ENCODE assay signal across 8 cellular contexts in genomic region chr18:46073474-46074331, GRCh38. TPM values are rescaled to one million over a fixed set of nuclear protein-coding genes. Genes with fewer than 3 reads are reported as not detected.
DNase-seq lines count a peak whose midpoint lies in the region; ATAC-seq and TF ChIP-seq lines count a peak whose summit lies in the region.

No MANE protein-coding gene starts in this region.

- no peak overlapping the region for H3K4me3 Mint-ChIP-seq in activated CD8-positive, alpha-beta T cell treated with anti-CD3 and anti-CD28 coated beads for 36 hours
- peak overlapping the region in 9 of 10 donors; percentile 27 to 91 (median 74) for H3K4me3 Mint-ChIP-seq in naive thymus-derived CD8-positive, alpha-beta T cell

- no peaks in the 10 kb centered on the region for H3K9me3 Mint-ChIP-seq in activated CD8-positive, alpha-beta T cell treated with anti-CD3 and anti-CD28 coated beads for 36 hours
- H3K9me3 Mint-ChIP-seq in naive thymus-derived CD8-positive, alpha-beta T cell: no peaks in the 10 kb centered on the region

- H3K4me1 Mint-ChIP-seq in activated CD8-positive, alpha-beta T cell treated with anti-CD3 and anti-CD28 coated beads for 36 hours (ENCODE audit: low read depth): peaks cover 39% of the 10 kb centered on the region
- peaks cover 10 to 47% (median 41%) of the 10 kb centered on the region in 4 donors for H3K4me1 Mint-ChIP-seq in naive thymus-derived CD8-positive, alpha-beta T cell

- CTCF ChIA-PET in HEK293 (lab: Yijun Ruan, JAX): interaction anchor here (0.5 to 3.7 kb wide), 60 partner anchors 9 to 797 kb away, joined by 3 to 48 read pairs (median 5); partner anchors contain the start of genes ATP5F1A and SLC14A1
- CTCF ChIA-PET in activated CD8-positive, alpha-beta T cell treated with anti-CD3 and anti-CD28 coated beads for 36 hours (lab: Charles Lee): interaction anchor here (0.6 to 3.8 kb wide), 69 partner anchors 9 to 408 kb away, joined by 3 to 51 read pairs (median 5); partner anchors contain the start of genes SIGLEC15 and SLC14A1

- H3K4me3 ChIP-seq in HEK293 (ENCODE audit: low read depth, low read length) (no peak overlapping the region), esophagus muscularis mucosa (no peak overlapping the region), vagina (no peak overlapping the region)

- H3K9me3 ChIP-seq in HEK293 (ENCODE audit: control insufficient read depth, insufficient read depth, low read depth, low read length) (no peaks in the 10 kb centered on the region), esophagus muscularis mucosa (no peaks in the 10 kb centered on the region), vagina (no peaks in the 10 kb centered on the region)

- H3K36me3 ChIP-seq in HEK293 (ENCODE audit: control insufficient read depth in 2 of 2, insufficient read depth in 1 of 2, low read length in 2 of 2): peaks cover under 1 to 3% of the 10 kb centered on the region in 2 experiments; a peak in 2 of 3 replicates
- H3K36me3 ChIP-seq in esophagus muscularis mucosa: peaks cover 0 to 13% (median 6%) of the 10 kb centered on the region in 4 donors
- no peaks in the 10 kb centered on the region for H3K36me3 ChIP-seq in vagina

- intact Hi-C loops in activated CD8-positive, alpha-beta T cell treated with anti-CD3 and anti-CD28 coated beads for 36 hours (cut with micrococcal nuclease): loop anchor here (2.0 to 10.0 kb wide), 5 partner anchors 99 to 409 kb away; no protein-coding TSS in a partner anchor
- intact Hi-C loops in esophagus muscularis mucosa (cut with DNase I): loop anchor here (2.0 to 10.0 kb wide), 3 partner anchors 46 to 409 kb away; partner anchors contain the start of gene EPG5
- intact Hi-C loops in vagina (cut with DNase I): loop anchor here (10.0 kb wide), 1 partner anchor 389 kb away; no protein-coding TSS in a partner anchor

- peak; percentile 65 for ATAC-seq in activated CD8-positive, alpha-beta T cell treated with anti-CD3 and anti-CD28 coated beads for 36 hours
- ATAC-seq in naive thymus-derived CD8-positive, alpha-beta T cell: peak; percentile 51 to 62
- no peak for ATAC-seq in HG03439 (IDR thresholded peaks at IDR 0.05; ENCODE audit: unreplicated experiment)

- WGBS in esophagus muscularis mucosa: 25% methylated on average over 9 of the region's 9 CpGs

- H3K27me3 Mint-ChIP-seq in activated CD8-positive, alpha-beta T cell treated with anti-CD3 and anti-CD28 coated beads for 36 hours: no peaks in the 10 kb centered on the region
- no peaks in the 10 kb centered on the region for H3K27me3 Mint-ChIP-seq in naive thymus-derived CD8-positive, alpha-beta T cell

- H3K27me3 ChIP-seq in esophagus muscularis mucosa (no peaks in the 10 kb centered on the region), vagina (no peaks in the 10 kb centered on the region)

- TF ChIP-seq POLR2A in esophagus muscularis mucosa (IDR thresholded peaks at IDR 0.05; ENCODE audit: low read depth): no peak
- TF ChIP-seq POLR2A in vagina (IDR thresholded peaks at IDR 0.05): no peak

- H3K27ac Mint-ChIP-seq in activated CD8-positive, alpha-beta T cell treated with anti-CD3 and anti-CD28 coated beads for 36 hours: peak overlapping the region; percentile 20
- H3K27ac Mint-ChIP-seq in naive thymus-derived CD8-positive, alpha-beta T cell: peak overlapping the region in 2 of 10 donors; percentile 44 to 63

- H3K4me1 ChIP-seq in HEK293 (ENCODE audit: control insufficient read depth, insufficient read depth, low read length) (no peaks in the 10 kb centered on the region), esophagus muscularis mucosa (peaks cover 14 to 41% (median 34%) of the 10 kb centered on the region in 4 donors), vagina (peaks cover 23% of the 10 kb centered on the region)

- peak; percentile 87 for DNase-seq in DMS 273 (lab: John Stamatoyannopoulos, UW; ENCODE audit: unreplicated experiment)
- peak; percentile 85 for DNase-seq in NCI-H69 (lab: John Stamatoyannopoulos, UW)
- peak; percentile 70 for DNase-seq in activated CD8-positive, alpha-beta T cell treated with anti-CD3 and anti-CD28 coated beads for 36 hours
- DNase-seq in esophagus muscularis mucosa (ENCODE audit: extremely low spot score): peak; percentile 93
- peak in 9 of 10 donors; percentile 28 to 80 (median 55) for DNase-seq in naive thymus-derived CD8-positive, alpha-beta T cell
- no peak for DNase-seq in vagina (ENCODE audit: extremely low spot score in 2 of 2)

- H3K36me3 Mint-ChIP-seq in activated CD8-positive, alpha-beta T cell treated with anti-CD3 and anti-CD28 coated beads for 36 hours (ENCODE audit: low read depth): peaks cover 6% of the 10 kb centered on the region
- peaks cover 0 to 6% (median 0%) of the 10 kb centered on the region in 3 donors for H3K36me3 Mint-ChIP-seq in naive thymus-derived CD8-positive, alpha-beta T cell

- POLR2A ChIA-PET in HEK293 (lab: Yijun Ruan, JAX): interaction anchor here (0.5 to 1.1 kb wide), 4 partner anchors 24 to 110 kb away, joined by 3 read pairs; partner anchors contain the start of gene ATP5F1A
- POLR2A ChIA-PET in activated CD8-positive, alpha-beta T cell treated with anti-CD3 and anti-CD28 coated beads for 36 hours (lab: Charles Lee): interaction anchor here (0.6 to 2.2 kb wide), 11 partner anchors 9 to 403 kb away, joined by 3 to 7 read pairs (median 3); no protein-coding TSS in a partner anchor
- POLR2A ChIA-PET in naive thymus-derived CD8-positive, alpha-beta T cell (lab: Charles Lee): interaction anchor here (1.3 to 1.6 kb wide), 2 partner anchors 12 to 111 kb away, joined by 3 to 5 read pairs; no protein-coding TSS in a partner anchor

- H3K27ac ChIP-seq in HEK293 (ENCODE audit: extremely low read depth, low read depth, low read length) (no peak overlapping the region), esophagus muscularis mucosa (replicated peaks in 1 of 4) (no peak overlapping the region), vagina (no peak overlapping the region)

- TF ChIP-seq CTCF in HEK293 (tag by site-specific recombination; IDR thresholded peaks at IDR 0.05) (peak; percentile 21; the same call in 1 of the 2 replicates), esophagus muscularis mucosa (IDR thresholded peaks at IDR 0.05) (peak; percentile 65 to 72 (median 70)), vagina (IDR thresholded peaks at IDR 0.05) (peak; percentile 46 to 56 (median 54))
- peak; percentile 89 for TF ChIP-seq CTCF in activated CD8-positive, alpha-beta T cell treated with anti-CD3 and anti-CD28 coated beads for 36 hours (IDR thresholded peaks at IDR 0.05)

- no peak for TF ChIP-seq EP300 in esophagus muscularis mucosa (IDR thresholded peaks at IDR 0.05)

TF ChIP-seq in HEK293, 187 proteins besides CTCF, POLR2A, EP300 and RAD21 (continues in another document):
- TF ChIP-seq ZNF555 (tag by site-specific recombination; conservative IDR thresholded peaks at IDR 0.05) (no peak), HOXC10 (CRISPR knock-in tag; IDR thresholded peaks at IDR 0.05) (no peak), ZIC2 (tag by site-specific recombination; IDR thresholded peaks at IDR 0.05) (no peak), ZNF776 (tag by site-specific recombination; IDR thresholded peaks at IDR 0.05; ENCODE audit: borderline replicate concordance) (no peak), GLIS2 (tag by site-specific recombination; IDR thresholded peaks at IDR 0.05) (0 out of 2 replicates have a peak, but pooled peaks have one; percentile 11), ZBTB10 (tag by site-specific recombination; IDR thresholded peaks at IDR 0.05) (no peak), ZEB2 (tag by site-specific recombination; IDR thresholded peaks at IDR 0.05) (0 out of 2 replicates have a peak, but pooled peaks have one; percentile 41), ZNF660 (tag by site-specific recombination; IDR thresholded peaks at IDR 0.05) (0 out of 2 replicates have a peak, but pooled peaks have one; percentile 54)

RNA-seq across cellular contexts. Expression of gene PSTPIP2, which starts 1.6 kb away (rescaled TPM):
- 10 to 100 TPM; 17.8 TPM for total RNA-seq in activated CD8-positive, alpha-beta T cell treated with anti-CD3 and anti-CD28 coated beads for 36 hours
- total RNA-seq in esophagus muscularis mucosa (10 to 100 TPM in 1 of 4 donors, 1 to 10 TPM in 3; 5.6 to 10.8 (median 7.3) TPM), vagina (9.1 TPM)
- total RNA-seq in naive thymus-derived CD8-positive, alpha-beta T cell: 1 to 10 TPM; 6.6 to 8.7 TPM
- polyA plus RNA-seq in naive thymus-derived CD8-positive, alpha-beta T cell: 10 to 100 TPM; 10.9 to 17.2 (median 15.1) TPM

RNA-seq across cellular contexts. Expression of gene ATP5F1A, which starts 24.4 kb away (rescaled TPM):
- 100 to 1,000 TPM; 476 to 489 TPM for total RNA-seq in activated CD8-positive, alpha-beta T cell treated with anti-CD3 and anti-CD28 coated beads for 36 hours
- total RNA-seq in esophagus muscularis mucosa (100 to 1,000 TPM; 417 to 545 (median 470) TPM), vagina (247 TPM)
- total RNA-seq in naive thymus-derived CD8-positive, alpha-beta T cell: 100 to 1,000 TPM; 277 to 284 TPM
- 100 to 1,000 TPM; 496 to 502 (median 498) TPM for polyA plus RNA-seq in naive thymus-derived CD8-positive, alpha-beta T cell

RNA-seq across cellular contexts. Expression of gene HAUS1, which starts 30.5 kb away (rescaled TPM):
- 10 to 100 TPM; 57.9 to 61.0 TPM for total RNA-seq in activated CD8-positive, alpha-beta T cell treated with anti-CD3 and anti-CD28 coated beads for 36 hours
- total RNA-seq in esophagus muscularis mucosa (10 to 100 TPM; 31.9 to 48.3 (median 34.8) TPM), vagina (20.9 TPM)
- 10 to 100 TPM; 19.8 to 20.7 TPM for total RNA-seq in naive thymus-derived CD8-positive, alpha-beta T cell
- 10 to 100 TPM; 35.1 to 48.4 (median 46.0) TPM for polyA plus RNA-seq in naive thymus-derived CD8-positive, alpha-beta T cell

Comparison
In these comparisons a context has a peak if more than half of its experiments do, and no peak if none do; other contexts are left out.
1. DNase-seq: peak in DMS 273 (single experiment), NCI-H69 (single experiment), activated CD8-positive, alpha-beta T cell treated with anti-CD3 and anti-CD28 coated beads for 36 hours (single experiment), esophagus muscularis mucosa (single experiment) and naive thymus-derived CD8-positive, alpha-beta T cell (9 of 10); none in vagina (0 of 2).
2. CTCF ChIP-seq: peak in every context shown above with its lines; median percentile 89 in activated CD8-positive, alpha-beta T cell treated with anti-CD3 and anti-CD28 coated beads for 36 hours; 70 in esophagus muscularis mucosa; 54 in vagina; 21 in HEK293.